21 cellular contexts compared by ENCODE assay signal in genomic region chr3:152662157-152662556, GRCh38.
DNase-seq lines count a peak whose midpoint lies in the region; ATAC-seq and TF ChIP-seq lines count a peak whose summit lies in the region.
"Had no signal": no experiment of that assay in that cellular context is flagged by ENCODE, and none has a peak within 500 bp of the region (broad histone marks: within the 10 kb centered on the region; RNA-seq: fewer than 3 reads in every experiment).

No MANE protein-coding gene starts in this region.

- no peaks in the 10 kb centered on the region for H4K20me1 ChIP-seq in SK-N-SH (ENCODE audit: insufficient read depth)
- H4K20me1 ChIP-seq: BLaER1 treated with 17β-estradiol and CSF1 and Interleukin-3, amounts not matched to agents 10 nM and 100 nM had no signal

- no peak overlapping the region for H3K4me2 ChIP-seq in SK-N-SH
- H3K4me2 ChIP-seq: A549; BLaER1 treated with 17β-estradiol and CSF1 and Interleukin-3, amounts not matched to agents 10 nM and 100 nM had no signal

- H3K36me3 ChIP-seq in SK-N-SH (replicated peaks in 1 of 2; ENCODE audit: control insufficient read depth in 1 of 2, insufficient read depth in 2 of 2, low read length in 1 of 2) = no peaks in the 10 kb centered on the region
- H3K36me3 ChIP-seq: BLaER1 treated with 17β-estradiol and CSF1 and Interleukin-3, amounts not matched to agents 10 nM and 100 nM; HAP-1 had no signal

- no peak overlapping the region for H3K27ac ChIP-seq in SK-N-SH (ENCODE audit: low read depth in 2 of 2, low read length in 1 of 2)
- H3K27ac ChIP-seq: 22Rv1; A549; BLaER1 treated with 17β-estradiol and CSF1 and Interleukin-3, amounts not matched to agents 10 nM and 100 nM; GM23248 had no signal

- POLR2A ChIA-PET in SK-N-SH (lab: Yijun Ruan, JAX) = no interaction called here

- ATAC-seq in SK-N-SH treated with all-trans-retinoic acid at 6 μM for 48 hours (no peak), GM19452 (IDR thresholded peaks at IDR 0.05; ENCODE audit: unreplicated experiment) (no peak)
- ATAC-seq: A549, GM12878 had no signal

- H2AFZ ChIP-seq in SK-N-SH (ENCODE audit: low read depth) = no peak overlapping the region
- H2AFZ ChIP-seq: GM23248 had no signal

- no peaks in the 10 kb centered on the region for H3K9me3 ChIP-seq in SK-N-SH
- H3K9me3 ChIP-seq: A549, HAP-1 had no signal

- H3K4me1 ChIP-seq in SK-N-SH (ENCODE audit: control insufficient read depth in 1 of 2, insufficient read depth in 2 of 2, low read depth in 1 of 2, low read length in 1 of 2) = peaks cover 0 to 3% of the 10 kb centered on the region in 2 experiments; a peak in 2 of 4 replicates
- H3K4me1 ChIP-seq: A549; BLaER1 treated with 17β-estradiol and CSF1 and Interleukin-3, amounts not matched to agents 10 nM and 100 nM had no signal

- H3K27me3 Mint-ChIP-seq in endothelial cell (ENCODE audit: unreplicated experiment) (no peaks in the 10 kb centered on the region), progenitor cell of endocrine pancreas (no peaks in the 10 kb centered on the region)

- no peak for TF ChIP-seq RAD21 in SK-N-SH (IDR thresholded peaks at IDR 0.05; ENCODE audit: low read length)

- H3K4me1 Mint-ChIP-seq in endothelial cell (ENCODE audit: unreplicated experiment) (peaks cover 8% of the 10 kb centered on the region), progenitor cell of endocrine pancreas (ENCODE audit: low read depth) (peaks cover 4% of the 10 kb centered on the region)
- H3K4me1 Mint-ChIP-seq: B cell; CD4-positive, CD25-positive, alpha-beta regulatory T cell; CD8-positive, alpha-beta memory T cell had no signal

- 17% methylated on average over 2 of the region's 2 CpGs for WGBS in SK-N-SH (ENCODE audit: low lambda C conversion rate)

- H3K9ac ChIP-seq in SK-N-SH = no peak overlapping the region
- H3K9ac ChIP-seq: BLaER1 treated with 17β-estradiol and CSF1 and Interleukin-3, amounts not matched to agents 10 nM and 100 nM; GM23248 had no signal

- H3K27ac Mint-ChIP-seq in endothelial cell (ENCODE audit: unreplicated experiment) (no peak overlapping the region), progenitor cell of endocrine pancreas (no peak overlapping the region)
- H3K27ac Mint-ChIP-seq: B cell; CD4-positive, CD25-positive, alpha-beta regulatory T cell; CD8-positive, alpha-beta memory T cell had no signal

- TF ChIP-seq EP300 in SK-N-SH (IDR thresholded peaks at IDR 0.05; ENCODE audit: borderline replicate concordance in 1 of 2, low read depth in 1 of 2, low read length in 1 of 2) = no peak

- CTCF ChIA-PET in SK-N-SH (lab: Yijun Ruan, JAX) = interaction anchor here (1.5 kb wide), 1 partner anchor 21 kb away, joined by 3 read pairs; no protein-coding TSS in a partner anchor

- H3K9me3 Mint-ChIP-seq in endothelial cell (ENCODE audit: unreplicated experiment) (no peaks in the 10 kb centered on the region), progenitor cell of endocrine pancreas (ENCODE audit: low read depth) (peaks cover 10% of the 10 kb centered on the region)

- H3K9me2 ChIP-seq in SK-N-SH = no peaks in the 10 kb centered on the region

- no peak for DNase-seq in SK-N-SH
- DNase-seq in endothelial cell (ENCODE audit: low spot score) = no peak
- DNase-seq in progenitor cell of endocrine pancreas (ENCODE audit: low spot score, unreplicated experiment) = no peak
- DNase-seq in activated T-cell treated with anti-CD3 and anti-CD28 coated beads, Interleukin-2, amount 50 U/mL, for 48 hours = no peak
- no peak for DNase-seq in inferior parietal cortex (ENCODE audit: extremely low spot score)
- DNase-seq: CD4-positive, CD25-positive, alpha-beta regulatory T cell; CD8-positive, alpha-beta memory T cell; COR-L47; DMS 273 treated with DMSO at 0.1 percent for 48 hours; DMS53; DND-41; EL; GM23248 had no signal

- H3K4me3 ChIP-seq in SK-N-SH (ENCODE audit: low read depth in 2 of 2, low read length in 1 of 2) = no peak overlapping the region
- H3K4me3 ChIP-seq: A549; BLaER1 treated with 17β-estradiol and CSF1 and Interleukin-3, amounts not matched to agents 10 nM and 100 nM; GM12878; GM23248; HAP-1 had no signal

- peak; percentile 12; the same call in 1 of the 2 replicates for TF ChIP-seq CTCF in SK-N-SH (IDR thresholded peaks at IDR 0.05)
- TF ChIP-seq CTCF in endothelial cell (IDR thresholded peaks at IDR 0.05; ENCODE audit: unreplicated experiment) = peak; percentile 53
- TF ChIP-seq CTCF in progenitor cell of endocrine pancreas (IDR thresholded peaks at IDR 0.05; ENCODE audit: unreplicated experiment) = peak; percentile 11

- no peaks in the 10 kb centered on the region for H3K27me3 ChIP-seq in SK-N-SH (ENCODE audit: insufficient read depth)
- H3K27me3 ChIP-seq: BLaER1 treated with 17β-estradiol and CSF1 and Interleukin-3, amounts not matched to agents 10 nM and 100 nM had no signal

- no peaks in the 10 kb centered on the region for H3F3A ChIP-seq in SK-N-SH (replicated peaks; ENCODE audit: insufficient read depth)

- no peak overlapping the region for H3K4me3 Mint-ChIP-seq in endothelial cell (ENCODE audit: unreplicated experiment)
- no peak overlapping the region for H3K4me3 Mint-ChIP-seq in progenitor cell of endocrine pancreas (ENCODE audit: low read depth)
- H3K4me3 Mint-ChIP-seq: B cell; CD4-positive, CD25-positive, alpha-beta regulatory T cell; CD8-positive, alpha-beta memory T cell had no signal

- no peaks in the 10 kb centered on the region for H3K36me3 Mint-ChIP-seq in endothelial cell (ENCODE audit: low read depth, unreplicated experiment)
- H3K36me3 Mint-ChIP-seq in progenitor cell of endocrine pancreas (ENCODE audit: insufficient read depth) = no peaks in the 10 kb centered on the region
- H3K36me3 Mint-ChIP-seq: CD4-positive, CD25-positive, alpha-beta regulatory T cell; CD8-positive, alpha-beta memory T cell had no signal

- no peaks in the 10 kb centered on the region for H3K79me2 ChIP-seq in SK-N-SH (ENCODE audit: insufficient read depth)

TF ChIP-seq in SK-N-SH, 30 proteins besides CTCF, POLR2A, EP300 and RAD21 (continues in another document):
- TF ChIP-seq ZBTB33 (IDR thresholded peaks at IDR 0.05; ENCODE audit: borderline replicate concordance, low read depth) = no peak
- no peak for TF ChIP-seq IRF3 (IDR thresholded peaks at IDR 0.05; ENCODE audit: low read depth, low read length)
- TF ChIP-seq MAX (IDR thresholded peaks at IDR 0.05; ENCODE audit: low read depth) = no peak

TF ChIP-seq in SK-N-SH treated with all-trans-retinoic acid at 6 μM for 48 hours, 23 proteins besides CTCF, POLR2A, EP300 and RAD21 (continues in another document):
- TF ChIP-seq ZFP3 (CRISPR knock-in tag; IDR thresholded peaks at IDR 0.05) (no peak), BACH2 (CRISPR knock-in tag; IDR thresholded peaks at IDR 0.05; ENCODE audit: borderline replicate concordance) (no peak), ZFP30 (CRISPR knock-in tag; IDR thresholded peaks at IDR 0.05) (no peak), OSR1 (CRISPR knock-in tag; IDR thresholded peaks at IDR 0.05) (no peak), RARB (CRISPR knock-in tag; IDR thresholded peaks at IDR 0.05) (no peak), ZNF565 (CRISPR knock-in tag; conservative IDR thresholded peaks at IDR 0.05; ENCODE audit: low read depth) (no peak), ISL1 (CRISPR knock-in tag; IDR thresholded peaks at IDR 0.05) (no peak), CREB5 (CRISPR knock-in tag; IDR thresholded peaks at IDR 0.05; ENCODE audit: low read depth) (no peak), CSRNP3 (CRISPR knock-in tag; IDR thresholded peaks at IDR 0.05) (no peak), TOX (CRISPR knock-in tag; IDR thresholded peaks at IDR 0.05; ENCODE audit: borderline replicate concordance) (no peak), SNAI2 (CRISPR knock-in tag; IDR thresholded peaks at IDR 0.05) (no peak), CSDC2 (CRISPR knock-in tag; IDR thresholded peaks at IDR 0.05) (no peak), ARNTL (CRISPR knock-in tag; IDR thresholded peaks at IDR 0.05; ENCODE audit: borderline replicate concordance, low read depth) (no peak), ZNF70 (CRISPR knock-in tag; IDR thresholded peaks at IDR 0.05) (no peak), POU6F1 (CRISPR knock-in tag; IDR thresholded peaks at IDR 0.05; ENCODE audit: borderline replicate concordance, low read depth) (no peak)
